Comparison of ENCODE assay signal across 23 cellular contexts in genomic region chr1:208200116-208200515, GRCh38.
"Had no signal": no experiment of that assay in that cellular context is flagged by ENCODE, and none has a peak within 500 bp of the region (broad histone marks: within the 10 kb centered on the region; RNA-seq: fewer than 3 reads in every experiment).

No MANE protein-coding gene starts in this region.

- H3K4me1 ChIP-seq: uterus had no signal

- H3K4me3 Mint-ChIP-seq: natural killer cell; neural crest cell; stimulated activated naive B cell treated with anti-CD40 and anti-IgM and Interleukin-4, amounts not matched to agents 10 μg/mL and 1 μg/mL and 100 μg/mL, for 72 hours; stimulated activated naive CD8-positive, alpha-beta T cell treated with anti-CD3 and anti-CD28 coated beads, Interleukin-15, amount 100 ng/mL, for 72 hours had no signal

- H3K27me3 ChIP-seq: heart left ventricle, pancreas, right lobe of liver, spleen, transverse colon, uterus had no signal

- H3K4me3 ChIP-seq: dorsolateral prefrontal cortex, heart left ventricle, pancreas, prostate gland, right lobe of liver, spleen, thoracic aorta, transverse colon, uterus had no signal

- H3K27ac ChIP-seq: pancreas, prostate gland, right lobe of liver, spleen had no signal

- H3K4me1 Mint-ChIP-seq: natural killer cell; stimulated activated naive B cell treated with anti-CD40 and anti-IgM and Interleukin-4, amounts not matched to agents 10 μg/mL and 1 μg/mL and 100 μg/mL, for 72 hours; stimulated activated naive CD8-positive, alpha-beta T cell treated with anti-CD3 and anti-CD28 coated beads, Interleukin-15, amount 100 ng/mL, for 72 hours had no signal

- H3K27ac Mint-ChIP-seq: natural killer cell; stimulated activated naive B cell treated with anti-CD40 and anti-IgM and Interleukin-4, amounts not matched to agents 10 μg/mL and 1 μg/mL and 100 μg/mL, for 72 hours; stimulated activated naive CD8-positive, alpha-beta T cell treated with anti-CD3 and anti-CD28 coated beads, Interleukin-15, amount 100 ng/mL, for 72 hours had no signal

- H3K36me3 Mint-ChIP-seq: natural killer cell; stimulated activated naive B cell treated with anti-CD40 and anti-IgM and Interleukin-4, amounts not matched to agents 10 μg/mL and 1 μg/mL and 100 μg/mL, for 72 hours had no signal

- DNase-seq: cortex of kidney; dorsolateral prefrontal cortex; effector CD8-positive, alpha-beta T cell; heart left ventricle; hippocampal formation; left colon; mammary epithelial cell; natural killer cell; nucleus accumbens; pancreas; right lobe of liver; spleen; stimulated activated CD4-positive, alpha-beta T cell treated with anti-CD3 and anti-CD28 coated beads, Interleukin-2, amount 100 ng/mL, for 24 hours; stimulated activated CD4-positive, alpha-beta T cell treated with anti-CD3 and anti-CD28 coated beads, Interleukin-4, amount 100 ng/mL, for 4 hours; stimulated activated naive B cell treated with anti-CD40 and anti-IgM and Interleukin-4, amounts not matched to agents 10 μg/mL and 1 μg/mL and 100 μg/mL, for 72 hours; stimulated activated naive CD8-positive, alpha-beta T cell treated with anti-CD3 and anti-CD28 coated beads, Interleukin-15, amount 100 ng/mL, for 72 hours; transverse colon; uterus had no signal

- H3K36me3 ChIP-seq: pancreas, prostate gland, right lobe of liver, spleen, transverse colon, uterus had no signal

- H3K9me3 Mint-ChIP-seq: natural killer cell; neural crest cell; stimulated activated naive B cell treated with anti-CD40 and anti-IgM and Interleukin-4, amounts not matched to agents 10 μg/mL and 1 μg/mL and 100 μg/mL, for 72 hours; stimulated activated naive CD8-positive, alpha-beta T cell treated with anti-CD3 and anti-CD28 coated beads, Interleukin-15, amount 100 ng/mL, for 72 hours had no signal

- H3K9me3 ChIP-seq: heart left ventricle, pancreas, prostate gland, right lobe of liver, spleen, thoracic aorta, transverse colon, uterus had no signal

- H3K27me3 Mint-ChIP-seq: stimulated activated naive B cell treated with anti-CD40 and anti-IgM and Interleukin-4, amounts not matched to agents 10 μg/mL and 1 μg/mL and 100 μg/mL, for 72 hours; stimulated activated naive CD8-positive, alpha-beta T cell treated with anti-CD3 and anti-CD28 coated beads, Interleukin-15, amount 100 ng/mL, for 72 hours had no signal

- FAIRE-seq: frontal cortex, pancreas had no signal

- ATAC-seq: esophagus mucosa; heart left ventricle; left colon; natural killer cell; pancreas; right lobe of liver; stimulated activated naive B cell treated with anti-CD40 and anti-IgM and Interleukin-4, amounts not matched to agents 10 μg/mL and 1 μg/mL and 100 μg/mL, for 72 hours; stimulated activated naive CD8-positive, alpha-beta T cell treated with anti-CD3 and anti-CD28 coated beads, Interleukin-15, amount 100 ng/mL, for 72 hours had no signal
